8 cellular contexts compared by ENCODE assay signal in the genomic region with DNA sequence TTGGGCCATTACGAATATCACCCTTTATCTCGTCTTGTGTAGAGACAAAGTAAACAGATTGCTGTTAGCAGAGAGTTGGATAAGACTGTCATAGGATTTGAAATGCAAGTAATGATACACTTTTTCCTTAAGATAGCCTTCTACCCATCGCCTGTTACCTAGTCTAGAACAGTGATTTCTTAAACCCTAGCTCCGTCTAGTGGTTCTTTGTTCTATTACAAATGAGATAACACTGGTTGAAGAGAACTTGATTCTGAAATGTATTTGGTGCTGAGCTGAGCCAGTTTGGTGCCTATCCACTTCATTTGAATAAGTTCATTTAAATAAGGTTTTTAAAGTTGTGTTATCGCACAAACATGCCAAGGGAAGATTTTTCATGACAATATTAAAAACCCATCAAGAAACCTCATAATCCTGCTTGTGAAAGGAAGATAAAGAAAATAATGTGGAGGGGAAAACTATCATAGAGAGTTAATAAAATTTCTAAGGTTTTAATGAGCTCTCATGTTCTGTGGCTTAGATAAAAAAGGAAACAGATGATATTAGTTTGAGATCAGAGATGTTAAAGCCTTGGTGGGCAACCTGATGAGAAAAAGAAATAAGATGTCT. TPM values are rescaled to one million over a fixed set of nuclear protein-coding genes. Genes with fewer than 3 reads are reported as not detected.
DNase-seq lines count a peak whose midpoint lies in the region; ATAC-seq, FAIRE-seq and TF ChIP-seq lines count a peak whose summit lies in the region.

No MANE protein-coding gene starts in this region.

- no peaks in the 10 kb centered on the region for H3K36me3 Mint-ChIP-seq in effector memory CD8-positive, alpha-beta T cell (ENCODE audit: insufficient read depth)

- TF ChIP-seq CTCF in SK-N-SH (IDR thresholded peaks at IDR 0.05): peak; percentile 73
- peak in 2 of 4 donors; percentile 17 to 35 for TF ChIP-seq CTCF in pancreas (IDR thresholded peaks at IDR 0.05)

- peaks cover 59 to 80% of the 10 kb centered on the region in 2 donors for H3K27me3 Mint-ChIP-seq in effector memory CD8-positive, alpha-beta T cell

- H3K4me2 ChIP-seq in SK-N-SH: no peak overlapping the region

- H3K4me1 ChIP-seq in SK-N-SH (ENCODE audit: control insufficient read depth in 1 of 2, insufficient read depth in 2 of 2, low read depth in 1 of 2, low read length in 1 of 2) (peaks cover 0 to 13% of the 10 kb centered on the region in 2 experiments; a peak in 2 of 4 replicates), pancreas (peaks cover 0 to 10% (median 0%) of the 10 kb centered on the region in 3 donors)

- no peaks in the 10 kb centered on the region for H4K20me1 ChIP-seq in SK-N-SH (ENCODE audit: insufficient read depth)

- peak; percentile 92 for TF ChIP-seq RAD21 in SK-N-SH (IDR thresholded peaks at IDR 0.05; ENCODE audit: low read length)

- CTCF ChIA-PET in SK-N-SH (lab: Yijun Ruan, JAX): interaction anchor here (0.6 to 11.1 kb wide), 53 partner anchors 11 to 1922 kb away, joined by 3 to 323 read pairs (median 6); no protein-coding TSS in a partner anchor

- H3K4me3 Mint-ChIP-seq in effector memory CD8-positive, alpha-beta T cell: no peak overlapping the region

- no peaks in the 10 kb centered on the region for H3K9me2 ChIP-seq in SK-N-SH

- no peak for TF ChIP-seq EP300 in SK-N-SH (IDR thresholded peaks at IDR 0.05; ENCODE audit: borderline replicate concordance in 1 of 2, low read depth in 1 of 2, low read length in 1 of 2)

- ATAC-seq in pancreas: peak; percentile 30 to 71 (median 66)
- no peak for ATAC-seq in HG03520 (IDR thresholded peaks at IDR 0.05; ENCODE audit: unreplicated experiment)
- no peak for ATAC-seq in effector memory CD8-positive, alpha-beta T cell (replicated peaks)

- no peak overlapping the region for H3K9ac ChIP-seq in SK-N-SH

- H3K4me1 Mint-ChIP-seq in effector memory CD8-positive, alpha-beta T cell (ENCODE audit: low read depth in 2 of 2): peaks cover 4 to 6% of the 10 kb centered on the region in 2 donors

- no peak overlapping the region; a peak in 1 of 4 replicates for H3K4me3 ChIP-seq in SK-N-SH (ENCODE audit: low read depth in 2 of 2, low read length in 1 of 2)
- no peak overlapping the region for H3K4me3 ChIP-seq in pancreas

- intact Hi-C loops in pancreas (cut with DNase I): loop anchor here in 2 of 3 donors (10.0 kb wide), 1 partner anchor 551 kb away; no protein-coding TSS in a partner anchor

- DNase-seq in SIG-M5 treated with dmso at 0.1 percent for 504 hours (lab: John Stamatoyannopoulos, UW; ENCODE audit: unreplicated experiment) (peak; percentile 48), SIG-M5 (lab: John Stamatoyannopoulos, UW) (no peak), M059J (ENCODE audit: low read depth) (peak; percentile 75), SK-N-SH (peak; percentile 47), fibroblast of the conjunctiva (ENCODE audit: low read depth) (peak; percentile 39), pancreas (no peak)
- no peak for DNase-seq in effector memory CD8-positive, alpha-beta T cell

- 3% methylated on average over 5 of the region's 5 CpGs for WGBS in SK-N-SH (ENCODE audit: low lambda C conversion rate)
- 9 to 11% methylated on average over 5 of the region's 5 CpGs for WGBS in pancreas, 2 donors

- no peaks in the 10 kb centered on the region for H3K9me3 ChIP-seq in SK-N-SH
- H3K9me3 ChIP-seq in pancreas: no peaks in the 10 kb centered on the region

- H3K27ac Mint-ChIP-seq in effector memory CD8-positive, alpha-beta T cell: no peak overlapping the region

- peaks cover 24% of the 10 kb centered on the region for H3K27me3 ChIP-seq in SK-N-SH (ENCODE audit: insufficient read depth)
- H3K27me3 ChIP-seq in pancreas: peaks cover 0 to 18% (median 0%) of the 10 kb centered on the region in 4 donors

- H3K9me3 Mint-ChIP-seq in effector memory CD8-positive, alpha-beta T cell: no peaks in the 10 kb centered on the region

- FAIRE-seq in pancreas (lab: Jason Lieb, UNC): peak; percentile 85

- H3K36me3 ChIP-seq in SK-N-SH (replicated peaks in 1 of 2; ENCODE audit: control insufficient read depth in 1 of 2, insufficient read depth in 2 of 2, low read length in 1 of 2) (no peaks in the 10 kb centered on the region), pancreas (no peaks in the 10 kb centered on the region)

- H3K79me2 ChIP-seq in SK-N-SH (ENCODE audit: insufficient read depth): no peaks in the 10 kb centered on the region

- H3F3A ChIP-seq in SK-N-SH (replicated peaks; ENCODE audit: insufficient read depth): no peaks in the 10 kb centered on the region

- no peak overlapping the region for H2AFZ ChIP-seq in SK-N-SH (ENCODE audit: low read depth)

- POLR2A ChIA-PET in SK-N-SH (lab: Yijun Ruan, JAX): interaction anchor here (0.6 kb wide), 2 partner anchors 412 to 471 kb away, joined by 3 read pairs; no protein-coding TSS in a partner anchor

- H3K27ac ChIP-seq in SK-N-SH (ENCODE audit: low read depth in 2 of 2, low read length in 1 of 2) (no peak overlapping the region), pancreas (no peak overlapping the region)

TF ChIP-seq in SK-N-SH, 30 proteins besides CTCF, POLR2A, EP300 and RAD21:
- no peak for TF ChIP-seq MXI1 (IDR thresholded peaks at IDR 0.05; ENCODE audit: low read depth, low read length)
- no peak for TF ChIP-seq TAF1 (IDR thresholded peaks at IDR 0.05; ENCODE audit: borderline replicate concordance, low read depth, low read length)
- TF ChIP-seq SMC3 (IDR thresholded peaks at IDR 0.05; ENCODE audit: low read depth, low read length): peak; percentile 74

RNA-seq across cellular contexts. Expression of gene KCNH1, which starts 1.5 kb away (rescaled TPM):
- total RNA-seq in M059J (2014; rRNA removed; shearing (Covaris generic)): 2.8 and 3.2 TPM in 2 replicates
- polyA plus RNA-seq in SK-N-SH (2012; rRNA removed) (0.08 and 0.26 TPM in 2 replicates), pancreas (under 1 TPM; 0.46 to 0.61 TPM)
- polyA plus RNA-seq in SK-N-SH (2012; cell fraction: cytosol; rRNA removed): 0.21 and 0.22 TPM in 2 replicates
- 0.10 and 0.27 TPM in 2 replicates for polyA plus RNA-seq in SK-N-SH (2012; cell fraction: nucleus; rRNA removed)
- total RNA-seq in pancreas: under 1 TPM; 0.24 to 0.49 (median 0.31) TPM

Comparison
In these comparisons a context has a peak if more than half of its experiments do, and no peak if none do; other contexts are left out.
1. DNase-seq: peak in SIG-M5 treated with dmso at 0.1 percent for 504 hours (single experiment), M059J (single experiment), SK-N-SH (single experiment) and fibroblast of the conjunctiva (single experiment); none in SIG-M5 (single experiment), pancreas (0 of 6) and effector memory CD8-positive, alpha-beta T cell (0 of 3).
2. ATAC-seq: peak in pancreas (4 of 4); none in HG03520 (single experiment) and effector memory CD8-positive, alpha-beta T cell (single experiment).